In the genomic region with DNA sequence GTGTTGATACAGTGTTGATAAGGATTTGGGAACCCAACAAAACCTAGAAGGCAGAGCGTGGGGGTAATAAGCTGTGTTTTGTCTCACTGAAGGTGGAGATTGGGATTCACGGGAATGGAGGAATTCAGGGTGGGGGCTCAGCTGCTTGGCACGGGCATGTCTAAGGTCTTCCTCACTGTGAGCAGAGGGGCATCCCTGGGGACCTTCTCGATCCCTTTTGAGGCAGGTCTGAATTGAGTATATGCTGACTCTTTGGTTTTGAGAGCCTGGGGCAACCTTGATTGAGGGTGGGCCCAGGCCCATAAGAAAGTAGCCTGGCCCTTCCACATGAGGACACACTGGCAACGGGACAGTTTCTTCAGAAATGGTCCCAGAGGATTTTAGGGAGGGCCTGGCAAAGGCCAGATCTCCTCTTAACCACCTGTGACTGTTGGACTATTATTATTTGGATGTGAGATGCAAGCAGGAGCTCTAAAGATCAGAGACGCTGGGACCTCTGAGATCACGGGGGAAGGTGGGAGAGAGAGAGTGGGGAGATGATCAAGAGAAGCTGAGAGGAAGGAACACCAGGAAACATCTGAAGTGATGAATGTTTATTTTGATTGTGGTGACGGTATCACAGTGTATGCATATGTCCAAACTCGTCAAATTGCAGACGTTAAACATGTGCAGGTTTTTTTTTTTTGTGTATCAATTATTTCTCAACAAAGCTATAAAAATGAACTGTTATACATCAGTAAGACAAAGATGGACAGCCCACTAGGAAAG, we compare ENCODE assay signal across 1 cellular context.
TF ChIP-seq lines count a peak whose summit lies in the region.

No MANE protein-coding gene starts in this region.

TF ChIP-seq in SK-N-SH treated with all-trans-retinoic acid at 6 μM for 48 hours, 23 proteins besides CTCF, POLR2A, EP300 and RAD21 (continued from another document):
- TF ChIP-seq, protein P1, sequence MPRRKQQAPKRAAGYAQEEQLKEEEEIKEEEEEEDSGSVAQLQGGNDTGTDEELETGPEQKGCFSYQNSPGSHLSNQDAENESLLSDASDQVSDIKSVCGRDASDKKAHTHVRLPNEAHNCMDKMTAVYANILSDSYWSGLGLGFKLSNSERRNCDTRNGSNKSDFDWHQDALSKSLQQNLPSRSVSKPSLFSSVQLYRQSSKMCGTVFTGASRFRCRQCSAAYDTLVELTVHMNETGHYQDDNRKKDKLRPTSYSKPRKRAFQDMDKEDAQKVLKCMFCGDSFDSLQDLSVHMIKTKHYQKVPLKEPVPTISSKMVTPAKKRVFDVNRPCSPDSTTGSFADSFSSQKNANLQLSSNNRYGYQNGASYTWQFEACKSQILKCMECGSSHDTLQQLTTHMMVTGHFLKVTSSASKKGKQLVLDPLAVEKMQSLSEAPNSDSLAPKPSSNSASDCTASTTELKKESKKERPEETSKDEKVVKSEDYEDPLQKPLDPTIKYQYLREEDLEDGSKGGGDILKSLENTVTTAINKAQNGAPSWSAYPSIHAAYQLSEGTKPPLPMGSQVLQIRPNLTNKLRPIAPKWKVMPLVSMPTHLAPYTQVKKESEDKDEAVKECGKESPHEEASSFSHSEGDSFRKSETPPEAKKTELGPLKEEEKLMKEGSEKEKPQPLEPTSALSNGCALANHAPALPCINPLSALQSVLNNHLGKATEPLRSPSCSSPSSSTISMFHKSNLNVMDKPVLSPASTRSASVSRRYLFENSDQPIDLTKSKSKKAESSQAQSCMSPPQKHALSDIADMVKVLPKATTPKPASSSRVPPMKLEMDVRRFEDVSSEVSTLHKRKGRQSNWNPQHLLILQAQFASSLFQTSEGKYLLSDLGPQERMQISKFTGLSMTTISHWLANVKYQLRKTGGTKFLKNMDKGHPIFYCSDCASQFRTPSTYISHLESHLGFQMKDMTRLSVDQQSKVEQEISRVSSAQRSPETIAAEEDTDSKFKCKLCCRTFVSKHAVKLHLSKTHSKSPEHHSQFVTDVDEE (CRISPR knock-in tag; IDR thresholded peaks at IDR 0.05) = no peak
- TF ChIP-seq ZNF70 (CRISPR knock-in tag; IDR thresholded peaks at IDR 0.05) = no peak
- no peak for TF ChIP-seq SNAI2 (CRISPR knock-in tag; IDR thresholded peaks at IDR 0.05)
- TF ChIP-seq PPARA (CRISPR knock-in tag; IDR thresholded peaks at IDR 0.05; ENCODE audit: borderline replicate concordance) = no peak
- TF ChIP-seq ESRRG (CRISPR knock-in tag; IDR thresholded peaks at IDR 0.05) = no peak
- no peak for TF ChIP-seq ZFP3 (CRISPR knock-in tag; IDR thresholded peaks at IDR 0.05)
- TF ChIP-seq BACH2 (CRISPR knock-in tag; IDR thresholded peaks at IDR 0.05; ENCODE audit: borderline replicate concordance) = no peak
- no peak for TF ChIP-seq ARNTL (CRISPR knock-in tag; IDR thresholded peaks at IDR 0.05; ENCODE audit: borderline replicate concordance, low read depth)
- no peak for TF ChIP-seq TCF4 (CRISPR knock-in tag; IDR thresholded peaks at IDR 0.05; ENCODE audit: borderline replicate concordance)
- TF ChIP-seq CSDC2 (CRISPR knock-in tag; IDR thresholded peaks at IDR 0.05) = no peak
